18 cellular contexts compared by ENCODE assay signal in the genomic region with DNA sequence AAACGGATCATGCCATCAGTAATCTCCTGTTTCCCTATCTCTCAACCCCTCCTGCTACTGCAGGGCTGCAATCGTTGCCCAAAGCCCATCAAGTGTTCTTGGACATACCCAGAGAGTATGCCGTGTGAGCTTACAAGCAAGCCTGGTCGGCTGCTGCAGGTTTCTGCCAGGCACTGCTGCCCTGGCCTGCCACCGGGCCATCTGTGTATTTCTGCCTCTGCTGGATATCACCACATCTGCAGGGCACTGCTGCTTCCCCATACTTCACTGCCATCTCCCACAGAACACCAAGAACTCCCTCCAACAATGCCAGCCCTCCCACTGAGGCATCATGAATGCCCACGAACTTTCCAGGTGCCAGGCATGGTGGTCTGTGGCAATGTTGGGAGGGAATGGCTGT.
DNase-seq lines count a peak whose midpoint lies in the region; ATAC-seq, FAIRE-seq and TF ChIP-seq lines count a peak whose summit lies in the region.
"Had no signal": no experiment of that assay in that cellular context is flagged by ENCODE, and none has a peak within 500 bp of the region (broad histone marks: within the 10 kb centered on the region; RNA-seq: fewer than 3 reads in every experiment).

No MANE protein-coding gene starts in this region.

- BruUV-seq in HCT116 (replicated peaks; lab: Mats Ljungman, UMichigan) = no TSS peak

- H2BK15ac ChIP-seq in H1 (ENCODE audit: low read length) = no peak overlapping the region

- no peaks in the 10 kb centered on the region for H3K9me3 ChIP-seq in HCT116 (ENCODE audit: control insufficient read depth in 1 of 2, insufficient read depth in 1 of 2, low read depth in 1 of 2, low read length in 2 of 2)
- H3K9me3 ChIP-seq in H1 (ENCODE audit: insufficient read depth in 2 of 2, low read depth in 1 of 2, low read length in 1 of 2) = no peaks in the 10 kb centered on the region
- H3K9me3 ChIP-seq: Caco-2, HAP-1 had no signal

- ATAC-seq in HCT116 (no peak), left colon (no peak)

- no peaks in the 10 kb centered on the region for H3K4me1 ChIP-seq in HCT116 (ENCODE audit: control insufficient read depth in 1 of 2, insufficient read depth in 2 of 2, low read length in 2 of 2)
- H3K4me1 ChIP-seq in H1 (replicated peaks in 1 of 4; ENCODE audit: control insufficient read depth in 3 of 4, insufficient read depth in 4 of 4, low read length in 3 of 4) = peaks cover 0 to 8% (median 5%) of the 10 kb centered on the region in 4 experiments; a peak in 5 of 7 replicates
- H3K4me1 ChIP-seq: Caco-2, HAP-1 had no signal

- H3K9me2 ChIP-seq in HCT116 (ENCODE audit: insufficient read depth) = no peaks in the 10 kb centered on the region

- H3K4me2 ChIP-seq in HCT116 (ENCODE audit: low read length) = no peak overlapping the region
- no peak overlapping the region for H3K4me2 ChIP-seq in H1 (ENCODE audit: insufficient read depth in 1 of 2, low read depth in 2 of 2, low read length in 2 of 2)

- no peak overlapping the region for H3K18ac ChIP-seq in H1 (ENCODE audit: extremely low read depth, low read length)

- H3K56ac ChIP-seq in H1 (replicated peaks; ENCODE audit: insufficient read length, low read depth, low read length) = no peak overlapping the region

- CTCF ChIA-PET in HCT116 (lab: Charles Lee) (no interaction called here), H1 (lab: Charles Lee; ENCODE audit: partially characterized antibody) (interaction anchor here (1.0 to 2.6 kb wide), 3 partner anchors 17 to 112 kb away, joined by 3 to 11 read pairs (median 4); no protein-coding TSS in a partner anchor)

- peak overlapping the region; percentile 12 for H4K91ac ChIP-seq in H1 (replicated peaks; ENCODE audit: insufficient read length, low read length)

- H4K5ac ChIP-seq in H1 (ENCODE audit: insufficient read length, low read depth, low read length) = peak overlapping the region; percentile 11

- no peak overlapping the region for H3K14ac ChIP-seq in H1 (ENCODE audit: insufficient read length)

- H4K20me1 ChIP-seq in HCT116 (ENCODE audit: insufficient read depth) = no peaks in the 10 kb centered on the region
- H4K20me1 ChIP-seq in H1 (replicated peaks in 1 of 2; ENCODE audit: control insufficient read depth in 1 of 2, insufficient read depth in 2 of 2, low read length in 2 of 2) = no peaks in the 10 kb centered on the region

- H3K23ac ChIP-seq in H1 (ENCODE audit: insufficient read length) = no peak overlapping the region

- no peak overlapping the region for H2BK20ac ChIP-seq in H1 (ENCODE audit: low read length)

- no peak for TF ChIP-seq EP300 in H1 (IDR thresholded peaks at IDR 0.05; ENCODE audit: borderline replicate concordance in 1 of 2, low read depth in 2 of 2, low read length in 2 of 2)

- DNase-seq in HCT116 (ENCODE audit: low read depth, low spot score) (no peak), NCI-H69 (lab: John Stamatoyannopoulos, UW) (peak; percentile 9), H1 (ENCODE audit: low read depth in 1 of 2, low spot score in 2 of 2) (no peak), SHP77 (lab: John Stamatoyannopoulos, UW) (no peak), left colon (no peak), NCI-H1694 (lab: John Stamatoyannopoulos, UW) (no peak)
- DNase-seq: AML-193; Caco-2; CD4-positive, alpha-beta T cell; IMR-90 had no signal

- H3K9ac ChIP-seq in HCT116 (ENCODE audit: low read length) = no peak overlapping the region
- H3K9ac ChIP-seq in H1 (replicated peaks in 1 of 4; ENCODE audit: extremely low read depth in 1 of 4, low read depth in 3 of 4, low read length in 3 of 4) = no peak overlapping the region

- H3K79me1 ChIP-seq in H1 (ENCODE audit: low read depth, low read length) = no peaks in the 10 kb centered on the region

- H3K79me2 ChIP-seq in HCT116 (ENCODE audit: insufficient read depth, low read length) (no peaks in the 10 kb centered on the region), H1 (ENCODE audit: control insufficient read depth in 1 of 2, insufficient read depth in 2 of 2, low read length in 2 of 2) (no peaks in the 10 kb centered on the region)

- TF ChIP-seq CTCF in HCT116 (IDR thresholded peaks at IDR 0.05 in 2 of 3, conservative IDR thresholded peaks at IDR 0.05 in 1 of 3; ENCODE audit: borderline replicate concordance in 1 of 3, insufficient read depth in 1 of 3, low read depth in 2 of 3, low read length in 2 of 3) (0 out of 6 replicates have a peak, but pooled peaks of 1 of the 3 experiments have one; percentile 8), H1 (IDR thresholded peaks at IDR 0.05; ENCODE audit: control extremely low read depth in 1 of 3, insufficient read depth in 1 of 3, low read depth in 1 of 3, low read length in 3 of 3) (no peak)

- H3K36me3 ChIP-seq in HCT116 (ENCODE audit: control insufficient read depth in 1 of 2, insufficient read depth in 2 of 2, low read length in 2 of 2) (no peaks in the 10 kb centered on the region), H1 (ENCODE audit: control insufficient read depth in 2 of 4, insufficient read depth in 4 of 4, low read length in 3 of 4) (no peaks in the 10 kb centered on the region)
- H3K36me3 ChIP-seq: HAP-1 had no signal

- H2BK120ac ChIP-seq in H1 (replicated peaks; ENCODE audit: low read depth, low read length) = no peak overlapping the region

- TF ChIP-seq RAD21 in HCT116 (IDR thresholded peaks at IDR 0.05; ENCODE audit: low read depth) = no peak
- no peak for TF ChIP-seq RAD21 in H1 (IDR thresholded peaks at IDR 0.05 in 1 of 2, conservative IDR thresholded peaks at IDR 0.05 in 1 of 2; ENCODE audit: low read depth in 2 of 2, low read length in 2 of 2)

- intact Hi-C loops in HCT116 (cut with micrococcal nuclease) = no loop called here
- intact Hi-C loops in left colon (cut with DNase I, micrococcal nuclease) = no loop called here

- H2AK5ac ChIP-seq in H1 (ENCODE audit: low read depth, low read length) = no peak overlapping the region

- no peaks in the 10 kb centered on the region for H3K23me2 ChIP-seq in H1 (ENCODE audit: low read depth, low read length)

- FAIRE-seq in H1 (lab: Jason Lieb, UNC) = no peak
- FAIRE-seq: A204.1, D721Med, G401.6, GM12891, GM19239 had no signal

- no peak overlapping the region for H3K27ac ChIP-seq in HCT116 (ENCODE audit: low read depth, low read length)
- no peak overlapping the region for H3K27ac ChIP-seq in H1 (ENCODE audit: low read depth, low read length)
- H3K27ac ChIP-seq: C4-2B, HL-60 had no signal

- H3K4me3 ChIP-seq in HCT116 (replicated peaks in 1 of 2; ENCODE audit: low read depth in 1 of 2, low read length in 2 of 2) (no peak overlapping the region), H1 (ENCODE audit: extremely low read depth in 1 of 4, insufficient read depth in 2 of 4, low read depth in 3 of 4, low read length in 4 of 4) (no peak overlapping the region)
- H3K4me3 ChIP-seq: HAP-1 had no signal

- peaks cover 90% of the 10 kb centered on the region for H3K27me3 ChIP-seq in HCT116 (ENCODE audit: insufficient read depth, low read length)
- H3K27me3 ChIP-seq in H1 (replicated peaks in 1 of 4; ENCODE audit: control insufficient read depth in 3 of 4, extremely low read depth in 1 of 4, insufficient read depth in 3 of 4, low read length in 3 of 4) = no peaks in the 10 kb centered on the region

- TF ChIP-seq POLR2A in HCT116 (IDR thresholded peaks at IDR 0.05; ENCODE audit: borderline replicate concordance, extremely low read depth, insufficient read depth, insufficient read length) = no peak
- TF ChIP-seq POLR2A in H1 (IDR thresholded peaks at IDR 0.05; ENCODE audit: control extremely low read depth in 1 of 2, low read depth in 2 of 2, low read length in 2 of 2) = no peak

- POLR2A ChIA-PET in HCT116 (lab: Charles Lee) = no interaction called here
- POLR2A ChIA-PET in H1 (lab: Charles Lee; ENCODE audit: partially characterized antibody) = no interaction called here

- H2BK12ac ChIP-seq in H1 (ENCODE audit: low read depth, low read length) = no peak overlapping the region

- no peak overlapping the region for H3K4ac ChIP-seq in H1 (replicated peaks; ENCODE audit: insufficient read length, low read depth, low read length)

- no peak overlapping the region for H2BK5ac ChIP-seq in H1 (ENCODE audit: low read depth, low read length)

- RAD21 ChIA-PET in HCT116 (lab: Charles Lee; ENCODE audit: low non-redundant PET in 1 of 2, low total read pairs in 2 of 2, uncharacterized antibody in 2 of 2, unreplicated experiment in 2 of 2) = no interaction called here

- H2AFZ ChIP-seq in HCT116 (ENCODE audit: low read depth, low read length, poor library complexity, severe bottlenecking) (no peak overlapping the region), H1 (ENCODE audit: low read length) (no peak overlapping the region)

- 95% methylated on average over 6 of the region's 6 CpGs; no CpG with 5 or more reads in 1 of the 2 experiments for WGBS in H1 (ENCODE audit: extremely low coverage in 1 of 2, insufficient coverage in 1 of 2, insufficient read length in 1 of 2, insufficient replicate concordance in 2 of 2, low coverage in 1 of 2, low lambda C conversion rate in 2 of 2, missing lambda C conversion rate in 1 of 2), 2 experiments

- H4K8ac ChIP-seq in H1 (ENCODE audit: extremely low read depth, insufficient read depth, low read length) = no peak overlapping the region; the same call in 1 of the 2 replicates

TF ChIP-seq in HCT116, 20 proteins besides CTCF, POLR2A, EP300 and RAD21 (continues in another document):
- TF ChIP-seq CEBPB (IDR thresholded peaks at IDR 0.05; ENCODE audit: low read depth) (no peak), EZH2 (IDR thresholded peaks at IDR 0.05) (peak; percentile 91; the same call in 1 of the 2 replicates)
- TF ChIP-seq, protein P1, sequence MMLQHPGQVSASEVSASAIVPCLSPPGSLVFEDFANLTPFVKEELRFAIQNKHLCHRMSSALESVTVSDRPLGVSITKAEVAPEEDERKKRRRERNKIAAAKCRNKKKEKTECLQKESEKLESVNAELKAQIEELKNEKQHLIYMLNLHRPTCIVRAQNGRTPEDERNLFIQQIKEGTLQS (IDR thresholded peaks at IDR 0.05) = no peak

TF ChIP-seq in H1, 55 proteins besides CTCF, POLR2A, EP300 and RAD21:
- no peak for TF ChIP-seq TBP (IDR thresholded peaks at IDR 0.05; ENCODE audit: low read depth, low read length)
- no peak for TF ChIP-seq SIRT6 (IDR thresholded peaks at IDR 0.05; ENCODE audit: low read length)
- TF ChIP-seq, protein P2, sequence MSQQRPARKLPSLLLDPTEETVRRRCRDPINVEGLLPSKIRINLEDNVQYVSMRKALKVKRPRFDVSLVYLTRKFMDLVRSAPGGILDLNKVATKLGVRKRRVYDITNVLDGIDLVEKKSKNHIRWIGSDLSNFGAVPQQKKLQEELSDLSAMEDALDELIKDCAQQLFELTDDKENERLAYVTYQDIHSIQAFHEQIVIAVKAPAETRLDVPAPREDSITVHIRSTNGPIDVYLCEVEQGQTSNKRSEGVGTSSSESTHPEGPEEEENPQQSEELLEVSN (IDR thresholded peaks at IDR 0.05) = no peak
- no peak for TF ChIP-seq BACH1 (IDR thresholded peaks at IDR 0.05; ENCODE audit: low read length)
- no peak for TF ChIP-seq RFX5 (IDR thresholded peaks at IDR 0.05; ENCODE audit: borderline replicate concordance, low read depth, low read length)
- TF ChIP-seq CHD2 (IDR thresholded peaks at IDR 0.05; ENCODE audit: low read length) = no peak
- TF ChIP-seq, protein P3, sequence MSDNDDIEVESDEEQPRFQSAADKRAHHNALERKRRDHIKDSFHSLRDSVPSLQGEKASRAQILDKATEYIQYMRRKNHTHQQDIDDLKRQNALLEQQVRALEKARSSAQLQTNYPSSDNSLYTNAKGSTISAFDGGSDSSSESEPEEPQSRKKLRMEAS (IDR thresholded peaks at IDR 0.05) = no peak
